In genomic region chr6:105592329-105592728, GRCh38 we compare ENCODE assay signal across 10 cellular contexts.
A peak's percentile ranks its signal among the peaks of the same experiment; 100 is the strongest.
DNase-seq lines count a peak whose midpoint lies in the region; ATAC-seq and TF ChIP-seq lines count a peak whose summit lies in the region.
"Had no signal": no experiment of that assay in that cellular context is flagged by ENCODE, and none has a peak within 500 bp of the region (broad histone marks: within the 10 kb centered on the region; RNA-seq: fewer than 3 reads in every experiment).

No MANE protein-coding gene starts in this region.

- peaks cover 52% of the 10 kb centered on the region for H3K4me1 Mint-ChIP-seq in activated CD4-positive, alpha-beta T cell treated with anti-CD3 and anti-CD28 coated beads, Interleukin-2, amount 10 ng/mL, durations not matched to agents 24 days and 14 days
- peaks cover 35% of the 10 kb centered on the region for H3K4me1 Mint-ChIP-seq in activated CD4-positive, alpha-beta T cell treated with anti-CD3 and anti-CD28 coated beads, Interleukin-2, amount 10 ng/mL, durations not matched to agents 7 days and 5 days
- peaks cover 76% of the 10 kb centered on the region for H3K4me1 Mint-ChIP-seq in stimulated activated effector memory CD8-positive, alpha-beta T cell treated with anti-CD3 and anti-CD28 coated beads, Interleukin-12 subunit alpha, Interleukin-12 subunit beta, amount 100 ng/mL, for 72 hours
- peaks cover 30% of the 10 kb centered on the region for H3K4me1 Mint-ChIP-seq in activated naive CD4-positive, alpha-beta T cell treated with anti-CD3 and anti-CD28 coated beads, Interleukin-2, amount 10 ng/mL, durations not matched to agents 7 days and 5 days

- H3K4me2 ChIP-seq in fibroblast of lung (ENCODE audit: extremely low read depth, insufficient read depth, low read length) = no peak overlapping the region

- H3K27ac Mint-ChIP-seq in activated CD4-positive, alpha-beta T cell treated with anti-CD3 and anti-CD28 coated beads, Interleukin-2, amount 10 ng/mL, durations not matched to agents 24 days and 14 days = peak overlapping the region; percentile 52
- no peak overlapping the region for H3K27ac Mint-ChIP-seq in activated CD4-positive, alpha-beta T cell treated with anti-CD3 and anti-CD28 coated beads, Interleukin-2, amount 10 ng/mL, durations not matched to agents 7 days and 5 days
- no peak overlapping the region for H3K27ac Mint-ChIP-seq in stimulated activated effector memory CD8-positive, alpha-beta T cell treated with anti-CD3 and anti-CD28 coated beads, Interleukin-12 subunit alpha, Interleukin-12 subunit beta, amount 100 ng/mL, for 72 hours
- no peak overlapping the region for H3K27ac Mint-ChIP-seq in activated naive CD4-positive, alpha-beta T cell treated with anti-CD3 and anti-CD28 coated beads, Interleukin-2, amount 10 ng/mL, durations not matched to agents 7 days and 5 days
- H3K27ac Mint-ChIP-seq: dendritic cell treated with granulocyte-macrophage colony-stimulating factor and Interleukin-4, amounts not matched to agents 40 ng/mL and 50 ng/mL, for 4 days had no signal

- H3K4me1 ChIP-seq in fibroblast of lung (ENCODE audit: control insufficient read depth, extremely low read depth, insufficient read depth, low read length) = peaks cover 13% of the 10 kb centered on the region

- no peaks in the 10 kb centered on the region for H3K79me2 ChIP-seq in fibroblast of lung (ENCODE audit: control insufficient read depth, insufficient read depth, low read length)

- no peak overlapping the region for H2AFZ ChIP-seq in fibroblast of lung (ENCODE audit: low read length)

- H4K20me1 ChIP-seq in fibroblast of lung (ENCODE audit: control insufficient read depth, extremely low read depth, insufficient read depth, low read length) = no peaks in the 10 kb centered on the region

- POLR2A ChIA-PET in activated CD4-positive, alpha-beta T cell treated with anti-CD3 and anti-CD28 coated beads, Interleukin-2, amount 10 ng/mL, durations not matched to agents 7 days and 5 days (lab: Charles Lee) = no interaction called here

- TF ChIP-seq CTCF in fibroblast of lung (conservative IDR thresholded peaks at IDR 0.05 in 1 of 2, IDR thresholded peaks at IDR 0.05 in 1 of 2; ENCODE audit: low read depth in 1 of 2, low read length in 2 of 2) = no peak

- peak; percentile 41 for ATAC-seq in stimulated activated effector memory CD8-positive, alpha-beta T cell treated with anti-CD3 and anti-CD28 coated beads, Interleukin-12 subunit alpha, Interleukin-12 subunit beta, amount 100 ng/mL, for 72 hours
- no peak for ATAC-seq in HG03521 (IDR thresholded peaks at IDR 0.05; ENCODE audit: unreplicated experiment)

- no peak overlapping the region for H3K9ac ChIP-seq in fibroblast of lung (ENCODE audit: insufficient read depth, low read length)

- peaks cover 3% of the 10 kb centered on the region for H3K36me3 Mint-ChIP-seq in activated CD4-positive, alpha-beta T cell treated with anti-CD3 and anti-CD28 coated beads, Interleukin-2, amount 10 ng/mL, durations not matched to agents 24 days and 14 days (ENCODE audit: low read depth)
- H3K36me3 Mint-ChIP-seq in activated CD4-positive, alpha-beta T cell treated with anti-CD3 and anti-CD28 coated beads, Interleukin-2, amount 10 ng/mL, durations not matched to agents 7 days and 5 days (ENCODE audit: low read depth) = peaks cover 2% of the 10 kb centered on the region
- peaks cover 4% of the 10 kb centered on the region for H3K36me3 Mint-ChIP-seq in stimulated activated effector memory CD8-positive, alpha-beta T cell treated with anti-CD3 and anti-CD28 coated beads, Interleukin-12 subunit alpha, Interleukin-12 subunit beta, amount 100 ng/mL, for 72 hours
- H3K36me3 Mint-ChIP-seq in activated naive CD4-positive, alpha-beta T cell treated with anti-CD3 and anti-CD28 coated beads, Interleukin-2, amount 10 ng/mL, durations not matched to agents 7 days and 5 days = no peaks in the 10 kb centered on the region

- DNase-seq in activated CD4-positive, alpha-beta T cell treated with anti-CD3 and anti-CD28 coated beads, Interleukin-2, amount 10 ng/mL, durations not matched to agents 24 days and 14 days = no peak
- DNase-seq in activated CD4-positive, alpha-beta T cell treated with anti-CD3 and anti-CD28 coated beads, Interleukin-2, amount 10 ng/mL, durations not matched to agents 7 days and 5 days = no peak
- DNase-seq in RKO (ENCODE audit: low spot score) (peak; percentile 21), fibroblast of lung (ENCODE audit: low read depth in 2 of 2) (peak; percentile 61 to 98), COLO668 (lab: John Stamatoyannopoulos, UW; ENCODE audit: unreplicated experiment) (no peak)
- no peak for DNase-seq in stimulated activated effector memory CD8-positive, alpha-beta T cell treated with anti-CD3 and anti-CD28 coated beads, Interleukin-12 subunit alpha, Interleukin-12 subunit beta, amount 100 ng/mL, for 72 hours (ENCODE audit: low spot score in 2 of 2)
- DNase-seq in activated naive CD4-positive, alpha-beta T cell treated with anti-CD3 and anti-CD28 coated beads, Interleukin-2, amount 10 ng/mL, durations not matched to agents 7 days and 5 days = no peak
- DNase-seq: activated naive CD4-positive, alpha-beta T cell treated with Interleukin-2 at 50 U/mL for 16 hours had no signal

- H3K4me3 Mint-ChIP-seq in activated CD4-positive, alpha-beta T cell treated with anti-CD3 and anti-CD28 coated beads, Interleukin-2, amount 10 ng/mL, durations not matched to agents 24 days and 14 days = no peak overlapping the region
- no peak overlapping the region for H3K4me3 Mint-ChIP-seq in activated CD4-positive, alpha-beta T cell treated with anti-CD3 and anti-CD28 coated beads, Interleukin-2, amount 10 ng/mL, durations not matched to agents 7 days and 5 days
- no peak overlapping the region for H3K4me3 Mint-ChIP-seq in stimulated activated effector memory CD8-positive, alpha-beta T cell treated with anti-CD3 and anti-CD28 coated beads, Interleukin-12 subunit alpha, Interleukin-12 subunit beta, amount 100 ng/mL, for 72 hours
- no peak overlapping the region for H3K4me3 Mint-ChIP-seq in activated naive CD4-positive, alpha-beta T cell treated with anti-CD3 and anti-CD28 coated beads, Interleukin-2, amount 10 ng/mL, durations not matched to agents 7 days and 5 days
- H3K4me3 Mint-ChIP-seq: dendritic cell treated with granulocyte-macrophage colony-stimulating factor and Interleukin-4, amounts not matched to agents 40 ng/mL and 50 ng/mL, for 4 days had no signal

- peaks cover 3% of the 10 kb centered on the region for H3K27me3 Mint-ChIP-seq in activated CD4-positive, alpha-beta T cell treated with anti-CD3 and anti-CD28 coated beads, Interleukin-2, amount 10 ng/mL, durations not matched to agents 24 days and 14 days
- H3K27me3 Mint-ChIP-seq in activated CD4-positive, alpha-beta T cell treated with anti-CD3 and anti-CD28 coated beads, Interleukin-2, amount 10 ng/mL, durations not matched to agents 7 days and 5 days = peaks cover 4% of the 10 kb centered on the region
- H3K27me3 Mint-ChIP-seq in activated naive CD4-positive, alpha-beta T cell treated with anti-CD3 and anti-CD28 coated beads, Interleukin-2, amount 10 ng/mL, durations not matched to agents 7 days and 5 days = no peaks in the 10 kb centered on the region
- H3K27me3 Mint-ChIP-seq: dendritic cell treated with granulocyte-macrophage colony-stimulating factor and Interleukin-4, amounts not matched to agents 40 ng/mL and 50 ng/mL, for 4 days had no signal

- H3K27me3 ChIP-seq in fibroblast of lung (ENCODE audit: control insufficient read depth, insufficient read depth, low read length) = no peaks in the 10 kb centered on the region

- H3K9me3 ChIP-seq in fibroblast of lung (ENCODE audit: control insufficient read depth, insufficient read depth, low read depth, low read length) = no peaks in the 10 kb centered on the region

- no peak overlapping the region for H3K27ac ChIP-seq in fibroblast of lung (ENCODE audit: insufficient read depth, low read length)

- CTCF ChIA-PET in activated CD4-positive, alpha-beta T cell treated with anti-CD3 and anti-CD28 coated beads, Interleukin-2, amount 10 ng/mL, durations not matched to agents 7 days and 5 days (lab: Charles Lee) = no interaction called here
- CTCF ChIA-PET in activated naive CD4-positive, alpha-beta T cell treated with anti-CD3 and anti-CD28 coated beads, Interleukin-2, amount 10 ng/mL, durations not matched to agents 7 days and 5 days (lab: Charles Lee) = no interaction called here

- intact Hi-C loops in activated CD4-positive, alpha-beta T cell treated with anti-CD3 and anti-CD28 coated beads, Interleukin-2, amount 10 ng/mL, durations not matched to agents 24 days and 14 days (cut with micrococcal nuclease) = no loop called here

- no peak overlapping the region for H3K4me3 ChIP-seq in fibroblast of lung (replicated peaks in 1 of 4; ENCODE audit: control extremely low read depth in 1 of 4, insufficient read depth in 1 of 4, low read depth in 3 of 4, low read length in 4 of 4)

- no peaks in the 10 kb centered on the region for H3K36me3 ChIP-seq in fibroblast of lung (ENCODE audit: control insufficient read depth, insufficient read depth, low read length)

- H3K9me3 Mint-ChIP-seq in activated CD4-positive, alpha-beta T cell treated with anti-CD3 and anti-CD28 coated beads, Interleukin-2, amount 10 ng/mL, durations not matched to agents 24 days and 14 days = peaks cover 4% of the 10 kb centered on the region
- H3K9me3 Mint-ChIP-seq in activated CD4-positive, alpha-beta T cell treated with anti-CD3 and anti-CD28 coated beads, Interleukin-2, amount 10 ng/mL, durations not matched to agents 7 days and 5 days = no peaks in the 10 kb centered on the region
- no peaks in the 10 kb centered on the region for H3K9me3 Mint-ChIP-seq in stimulated activated effector memory CD8-positive, alpha-beta T cell treated with anti-CD3 and anti-CD28 coated beads, Interleukin-12 subunit alpha, Interleukin-12 subunit beta, amount 100 ng/mL, for 72 hours
- H3K9me3 Mint-ChIP-seq in activated naive CD4-positive, alpha-beta T cell treated with anti-CD3 and anti-CD28 coated beads, Interleukin-2, amount 10 ng/mL, durations not matched to agents 7 days and 5 days = no peaks in the 10 kb centered on the region
- H3K9me3 Mint-ChIP-seq: dendritic cell treated with granulocyte-macrophage colony-stimulating factor and Interleukin-4, amounts not matched to agents 40 ng/mL and 50 ng/mL, for 4 days had no signal

Comparison
In these comparisons a context has a peak if more than half of its experiments do, and no peak if none do; other contexts are left out.
1. DNase-seq: peak in RKO (single experiment) and fibroblast of lung (2 of 2); none in activated CD4-positive, alpha-beta T cell treated with anti-CD3 and anti-CD28 coated beads, Interleukin-2, amount 10 ng/mL, durations not matched to agents 24 days and 14 days (single experiment), activated CD4-positive, alpha-beta T cell treated with anti-CD3 and anti-CD28 coated beads, Interleukin-2, amount 10 ng/mL, durations not matched to agents 7 days and 5 days (single experiment), stimulated activated effector memory CD8-positive, alpha-beta T cell treated with anti-CD3 and anti-CD28 coated beads, Interleukin-12 subunit alpha, Interleukin-12 subunit beta, amount 100 ng/mL, for 72 hours (0 of 2), activated naive CD4-positive, alpha-beta T cell treated with anti-CD3 and anti-CD28 coated beads, Interleukin-2, amount 10 ng/mL, durations not matched to agents 7 days and 5 days (single experiment) and COLO668 (single experiment).